In the genomic region with DNA sequence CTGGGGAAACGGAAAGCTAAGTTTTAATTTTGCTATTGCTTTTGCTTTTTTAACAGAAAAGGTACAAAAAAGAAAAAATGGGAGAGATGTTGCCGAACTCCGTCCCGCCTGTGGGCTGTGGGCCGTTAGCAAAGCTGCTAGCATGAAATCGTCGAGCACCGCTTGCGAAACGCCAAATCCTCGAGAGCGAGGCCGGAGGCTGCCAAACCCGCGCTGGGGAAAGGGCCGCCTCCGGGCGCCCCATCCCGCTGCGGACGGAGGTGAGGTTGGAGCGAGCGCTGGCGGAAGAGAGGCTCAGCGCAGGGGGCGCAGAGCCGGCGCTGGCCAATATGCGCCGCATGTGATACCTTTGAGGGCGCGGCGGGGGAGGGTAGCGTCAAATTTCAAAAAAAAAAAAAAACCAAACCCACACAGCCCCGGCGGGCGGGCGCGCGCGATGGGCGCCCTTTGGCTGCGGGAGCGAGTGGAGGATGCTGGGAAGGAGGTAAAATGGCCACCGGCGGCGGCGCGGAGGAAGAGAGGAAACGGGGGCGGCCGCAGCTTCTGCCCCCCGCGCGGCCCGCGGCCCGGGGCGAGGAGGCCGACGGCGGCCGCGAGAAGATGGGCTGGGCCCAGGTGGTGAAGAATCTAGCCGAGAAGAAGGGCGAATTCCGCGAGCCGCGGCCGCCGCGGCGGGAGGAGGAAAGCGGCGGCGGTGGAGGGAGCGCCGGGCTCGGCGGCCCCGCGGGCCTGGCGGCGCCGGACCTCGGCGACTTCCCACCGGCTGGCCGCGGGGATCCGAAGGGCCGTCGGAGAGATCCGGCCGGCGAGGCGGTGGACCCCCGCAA, we compare ENCODE assay signal across 8 cellular contexts.
DNase-seq lines count a peak whose midpoint lies in the region; ATAC-seq and TF ChIP-seq lines count a peak whose summit lies in the region.

A gene with protein sequence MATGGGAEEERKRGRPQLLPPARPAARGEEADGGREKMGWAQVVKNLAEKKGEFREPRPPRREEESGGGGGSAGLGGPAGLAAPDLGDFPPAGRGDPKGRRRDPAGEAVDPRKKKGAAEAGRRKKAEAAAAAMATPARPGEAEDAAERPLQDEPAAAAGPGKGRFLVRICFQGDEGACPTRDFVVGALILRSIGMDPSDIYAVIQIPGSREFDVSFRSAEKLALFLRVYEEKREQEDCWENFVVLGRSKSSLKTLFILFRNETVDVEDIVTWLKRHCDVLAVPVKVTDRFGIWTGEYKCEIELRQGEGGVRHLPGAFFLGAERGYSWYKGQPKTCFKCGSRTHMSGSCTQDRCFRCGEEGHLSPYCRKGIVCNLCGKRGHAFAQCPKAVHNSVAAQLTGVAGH (plus strand): TSS at position 473 of the 827 bp plus-strand sequence. CDS start 17 bp downstream, at position 490.

- peak; percentile 91 for DNase-seq in AG20443 (ENCODE audit: low spot score)
- peak; percentile 81 for DNase-seq in NCI-H226
- DNase-seq in activated CD4-positive, CD25-positive, alpha-beta regulatory T cell treated with anti-CD3 and anti-CD28 coated beads, Interleukin-2, amount 50 U/mL, for 16 hours (ENCODE audit: low read depth, low spot score) = peak; percentile 72
- DNase-seq in central memory CD4-positive, alpha-beta T cell = peak; percentile 82
- peak; percentile 94 for DNase-seq in islet precursor cell
- DNase-seq in stimulated activated CD4-positive, alpha-beta T cell treated with anti-CD3 and anti-CD28 coated beads, Interleukin-12 subunit alpha, Interleukin-12 subunit beta, amount 100 ng/mL, for 48 hours (ENCODE audit: low read depth in 2 of 3, low spot score in 1 of 3) = peak; percentile 66 to 78 (median 73)

- TF ChIP-seq POLR2A in GM18951 (IDR thresholded peaks at IDR 0.05; ENCODE audit: extremely low read depth, insufficient read depth, insufficient read length) = peak; percentile 86

- in situ Hi-C loops in GM18951 (cut with MboI; ENCODE audit: low sequenced_read_pairs, unreplicated experiment) = no loop called here

- peak; percentile 77 for ATAC-seq in HG03196 (IDR thresholded peaks at IDR 0.05; ENCODE audit: unreplicated experiment)

Comparison
In these comparisons a context has a peak if more than half of its experiments do, and no peak if none do; other contexts are left out.
1. Peak in every context shown above with its lines: DNase-seq and ATAC-seq.